ENCODE assay signal across 35 cellular contexts in the genomic region with DNA sequence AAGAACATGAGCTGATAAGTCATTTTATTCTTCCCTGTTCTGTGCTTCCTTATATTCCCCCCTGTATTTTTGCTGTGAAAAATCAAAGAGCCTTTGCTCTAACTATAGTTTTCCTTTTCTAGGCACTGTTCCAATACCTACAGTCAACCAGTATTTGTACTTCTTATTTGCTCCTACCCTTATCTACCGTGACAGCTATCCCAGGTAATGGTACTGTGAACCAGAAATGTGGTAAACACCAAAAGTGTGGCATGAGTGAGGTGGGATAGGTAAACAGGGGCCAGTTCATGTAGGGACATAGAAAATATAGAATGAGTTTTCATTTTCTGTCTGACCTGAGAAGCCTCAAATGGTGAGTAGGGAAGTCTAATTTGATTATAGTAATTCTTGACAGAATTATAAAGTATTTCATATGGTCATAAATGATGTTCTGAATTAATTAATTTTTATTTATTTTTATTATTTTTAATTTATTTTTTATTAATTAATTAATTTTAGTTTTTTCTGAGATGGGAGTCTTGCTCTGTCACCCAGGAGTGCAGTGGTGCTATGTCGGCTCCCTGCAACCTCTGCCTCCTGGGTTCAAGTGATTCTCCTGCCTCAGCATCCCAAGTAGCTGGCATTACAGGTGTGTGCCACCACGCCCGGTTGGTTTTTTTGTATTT. TPM values are rescaled to one million over a fixed set of nuclear protein-coding genes. Genes with fewer than 3 reads are reported as not detected.
"Had no signal": no experiment of that assay in that cellular context is flagged by ENCODE, and none has a peak within 500 bp of the region (broad histone marks: within the 10 kb centered on the region; RNA-seq: fewer than 3 reads in every experiment).

No MANE protein-coding gene starts in this region.

- H3K4me1 Mint-ChIP-seq: activated naive CD4-positive, alpha-beta T cell treated with anti-CD3 and anti-CD28 coated beads, Interleukin-2, amount 50 U/mL, for 24 hours had no signal

- H3K27ac Mint-ChIP-seq: activated CD4-positive, alpha-beta T cell treated with anti-CD3 and anti-CD28 coated beads, Interleukin-2, amount 10 ng/mL, durations not matched to agents 24 days and 14 days; activated CD8-positive, alpha-beta T cell treated with anti-CD3 and anti-CD28 coated beads for 36 hours; activated naive CD4-positive, alpha-beta T cell treated with anti-CD3 and anti-CD28 coated beads, Interleukin-2, amount 50 U/mL, for 24 hours; activated naive CD8-positive, alpha-beta T cell treated with anti-CD3 and anti-CD28 coated beads, Interleukin-2, amount 10 ng/mL, durations not matched to agents 7 days and 5 days; activated T-cell treated with anti-CD3 and anti-CD28 coated beads, Interleukin-2, amount 50 U/mL, for 24 hours; activated T-helper 2 cell treated with anti-CD3 and anti-CD28 coated beads, Interferon-gamma antibody, Interleukin-2, Interleukin-4, amounts not matched to agents 10 μg/mL and 5 μg/mL and 100 μg/mL, durations not matched to agents 14 hours and 24 hours and 36 hours had no signal

- H3K27me3 Mint-ChIP-seq: activated CD4-positive, alpha-beta T cell treated with anti-CD3 and anti-CD28 coated beads, Interleukin-2, amount 10 ng/mL, durations not matched to agents 24 days and 14 days; activated CD8-positive, alpha-beta T cell treated with anti-CD3 and anti-CD28 coated beads for 36 hours; activated naive CD4-positive, alpha-beta T cell treated with anti-CD3 and anti-CD28 coated beads, Interleukin-2, amount 50 U/mL, for 24 hours; activated naive CD8-positive, alpha-beta T cell treated with anti-CD3 and anti-CD28 coated beads, Interleukin-2, amount 10 ng/mL, durations not matched to agents 7 days and 5 days; activated T-cell treated with anti-CD3 and anti-CD28 coated beads, Interleukin-2, amount 50 U/mL, for 24 hours had no signal

- H3K4me3 Mint-ChIP-seq: activated CD4-positive, alpha-beta T cell treated with anti-CD3 and anti-CD28 coated beads, Interleukin-2, amount 10 ng/mL, durations not matched to agents 24 days and 14 days; activated CD8-positive, alpha-beta T cell treated with anti-CD3 and anti-CD28 coated beads for 36 hours; activated naive CD4-positive, alpha-beta T cell treated with anti-CD3 and anti-CD28 coated beads, Interleukin-2, amount 50 U/mL, for 24 hours; activated naive CD8-positive, alpha-beta T cell treated with anti-CD3 and anti-CD28 coated beads, Interleukin-2, amount 10 ng/mL, durations not matched to agents 7 days and 5 days; activated T-cell treated with anti-CD3 and anti-CD28 coated beads, Interleukin-2, amount 50 U/mL, for 24 hours had no signal

- H3K27ac ChIP-seq: ascending aorta, cardiac muscle cell, KMS-11, Peyer's patch, RWPE1, WERI-Rb-1 had no signal

- H3K27me3 ChIP-seq: ascending aorta, cardiac muscle cell, Peyer's patch had no signal

- H3K9me3 ChIP-seq: ascending aorta, Peyer's patch had no signal

- H3K4me1 ChIP-seq: ascending aorta, Peyer's patch had no signal

- H3K9me3 Mint-ChIP-seq: activated CD4-positive, alpha-beta T cell treated with anti-CD3 and anti-CD28 coated beads, Interleukin-2, amount 10 ng/mL, durations not matched to agents 24 days and 14 days; activated CD8-positive, alpha-beta T cell treated with anti-CD3 and anti-CD28 coated beads for 36 hours; activated naive CD4-positive, alpha-beta T cell treated with anti-CD3 and anti-CD28 coated beads, Interleukin-2, amount 50 U/mL, for 24 hours; activated naive CD8-positive, alpha-beta T cell treated with anti-CD3 and anti-CD28 coated beads, Interleukin-2, amount 10 ng/mL, durations not matched to agents 7 days and 5 days; activated T-cell treated with anti-CD3 and anti-CD28 coated beads, Interleukin-2, amount 50 U/mL, for 24 hours; activated T-helper 2 cell treated with anti-CD3 and anti-CD28 coated beads, Interferon-gamma antibody, Interleukin-2, Interleukin-4, amounts not matched to agents 10 μg/mL and 5 μg/mL and 100 μg/mL, durations not matched to agents 14 hours and 24 hours and 36 hours had no signal

- DNase-seq: activated CD4-positive, alpha-beta T cell treated with anti-CD3 and anti-CD28 coated beads, Interleukin-2, amount 10 ng/mL, durations not matched to agents 24 days and 14 days; activated CD4-positive, alpha-beta T cell treated with anti-CD3 and anti-CD28 coated beads, Interleukin-2, amount 50 U/mL, for 4 hours; activated CD8-positive, alpha-beta T cell treated with anti-CD3 and anti-CD28 coated beads for 36 hours; activated gamma-delta T cell; activated naive CD4-positive, alpha-beta T cell treated with Interleukin-2 at 50 U/mL for 16 hours; activated naive CD8-positive, alpha-beta T cell treated with anti-CD3 and anti-CD28 coated beads, Interleukin-2, amount 10 ng/mL, durations not matched to agents 7 days and 5 days; activated T-cell treated with anti-CD3 and anti-CD28 coated beads, Interleukin-2, amount 50 U/mL, for 24 hours; amygdala; NCI-H1105; NCI-H1417 treated with DMSO at 0.1 percent for 48 hours; NCI-H187 treated with DMSO at 0.1 percent for 48 hours; NCI-H2081; NCI-H2171 treated with DMSO at 0.1 percent for 48 hours; NCI-H2227 treated with DMSO at 0.1 percent for 48 hours; NCI-H446; NCI-H510A treated with DMSO at 0.1 percent for 48 hours; NCI-H526 treated with DMSO at 0.1 percent for 48 hours; NCI-H82; NK-92 treated with Interleukin-12 subunit alpha and Interleukin-12 subunit beta, amount 100 ng/mL, for 24 hours; PC-3; Peyer's patch; SIG-M5; T-helper 1 cell; T-helper 2 cell; T-helper 9 cell; WERI-Rb-1 had no signal

- H3K4me3 ChIP-seq: ascending aorta, cardiac muscle cell, Peyer's patch had no signal

- ATAC-seq: activated CD8-positive, alpha-beta T cell treated with anti-CD3 and anti-CD28 coated beads for 36 hours; PC-3; Right ventricle myocardium inferior; SK-N-SH treated with all-trans-retinoic acid at 6 μM for 48 hours had no signal

RNA-seq across cellular contexts. Expression of a gene that starts 22.9 kb away (rescaled TPM):
- total RNA-seq: activated CD4-positive, alpha-beta T cell treated with anti-CD3 and anti-CD28 coated beads, Interleukin-2, amount 10 ng/mL, durations not matched to agents 24 days and 14 days; ascending aorta; M059J; PC-3; Right ventricle myocardium inferior had no signal
